Comparison of ENCODE assay signal across 10 cellular contexts in the genomic region with DNA sequence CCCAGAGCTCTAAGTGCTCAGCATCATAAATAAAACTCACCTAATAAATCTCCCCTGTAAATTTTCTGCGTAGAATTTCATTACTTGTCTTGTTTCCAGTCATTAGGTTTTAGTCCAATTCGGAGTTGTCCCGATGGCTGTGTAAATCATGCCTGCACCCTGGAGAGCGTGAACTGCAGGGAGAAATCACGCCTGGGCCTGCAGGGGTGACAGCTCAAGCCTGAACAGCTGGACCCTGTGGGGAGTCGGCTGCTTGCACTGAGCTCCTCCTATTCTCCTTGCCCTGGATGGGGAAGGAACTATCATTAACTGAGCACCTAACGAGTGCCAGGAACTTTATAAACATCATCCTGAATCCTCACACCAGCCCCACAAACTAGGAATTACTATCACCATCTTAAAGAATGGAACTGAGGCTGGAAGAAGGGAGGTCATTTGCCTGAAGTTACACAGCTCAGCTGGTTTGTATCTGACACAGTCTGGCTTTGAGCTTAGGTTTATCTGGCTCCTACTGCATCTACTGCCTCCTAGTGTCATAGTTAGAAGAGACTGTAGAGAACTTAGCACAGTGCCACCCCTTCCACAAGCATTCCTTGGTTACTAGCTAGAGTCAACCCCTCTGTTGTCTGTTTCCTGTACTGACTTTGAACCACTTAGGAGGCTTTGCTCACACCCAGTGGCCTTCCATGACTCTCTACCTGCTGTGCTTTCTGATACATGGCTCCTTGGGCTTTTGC. TPM values are rescaled to one million over a fixed set of nuclear protein-coding genes. Genes with fewer than 3 reads are reported as not detected.
DNase-seq lines count a peak whose midpoint lies in the region; ATAC-seq and TF ChIP-seq lines count a peak whose summit lies in the region.
"Had no signal": no experiment of that assay in that cellular context is flagged by ENCODE, and none has a peak within 500 bp of the region (broad histone marks: within the 10 kb centered on the region; RNA-seq: fewer than 3 reads in every experiment).

No MANE protein-coding gene starts in this region.

- BruUV-seq in A673 (replicated peaks; lab: Mats Ljungman, UMichigan) (no TSS peak), OCI-LY7 (replicated peaks; lab: Mats Ljungman, UMichigan) (no TSS peak), Caco-2 (replicated peaks; lab: Mats Ljungman, UMichigan) (no TSS peak)

- no peaks in the 10 kb centered on the region for H3K9me3 ChIP-seq in A673 (ENCODE audit: low read depth, low read length, poor library complexity, severe bottlenecking)
- no peaks in the 10 kb centered on the region for H3K9me3 ChIP-seq in OCI-LY7 (ENCODE audit: low read length)
- H3K9me3 ChIP-seq in Caco-2, result no peaks in the 10 kb centered on the region
- H3K9me3 ChIP-seq in right atrium auricular region, result no peaks in the 10 kb centered on the region

- DNase-seq in A673 (ENCODE audit: low spot score), result peak; percentile 87
- peak; percentile 73 for DNase-seq in GM13976 (ENCODE audit: low spot score)
- peak; percentile 28 for DNase-seq in OCI-LY7 (ENCODE audit: low spot score)
- peak; percentile 25 for DNase-seq in fibroblast of peridontal ligament (ENCODE audit: extremely low read depth)
- DNase-seq in Caco-2, result no peak
- no peak for DNase-seq in SKM-1 treated with dmso at 0.1 percent for 144 hours (lab: John Stamatoyannopoulos, UW; ENCODE audit: unreplicated experiment)
- no peak for DNase-seq in right atrium auricular region (ENCODE audit: low spot score)
- DNase-seq: stimulated activated naive CD4-positive, alpha-beta T cell treated with Interleukin-2 at 50 U/mL for 16 hours had no signal

- peak overlapping the region; percentile 75 for H3K27ac ChIP-seq in A673 (ENCODE audit: low read depth, low read length, poor library complexity, severe bottlenecking)
- H3K27ac ChIP-seq in OCI-LY7 (ENCODE audit: low read depth, low read length, poor library complexity, severe bottlenecking), result no peak overlapping the region
- H3K27ac ChIP-seq in right atrium auricular region, result no peak overlapping the region

- in situ Hi-C loops in GM13976 (cut with MboI; ENCODE audit: low sequenced_read_pairs, unreplicated experiment), result no loop called here

- H3K36me3 ChIP-seq in A673 (ENCODE audit: insufficient read depth, low read length, poor library complexity, severe bottlenecking) (no peaks in the 10 kb centered on the region), OCI-LY7 (ENCODE audit: insufficient read depth, low read length) (no peaks in the 10 kb centered on the region), Caco-2 (ENCODE audit: control insufficient read depth, insufficient read depth, low read length) (no peaks in the 10 kb centered on the region), right atrium auricular region (no peaks in the 10 kb centered on the region)

- H3K4me1 ChIP-seq in A673 (ENCODE audit: insufficient read depth, low read length, poor library complexity, severe bottlenecking) (peaks cover 100% of the 10 kb centered on the region), OCI-LY7 (ENCODE audit: insufficient read depth, low read length, poor library complexity, severe bottlenecking) (peaks cover 3% of the 10 kb centered on the region), Caco-2 (no peaks in the 10 kb centered on the region), right atrium auricular region (no peaks in the 10 kb centered on the region)

- POLR2A ChIA-PET in A673 (lab: Charles Lee; ENCODE audit: low non-redundant PET) (interaction anchor here (0.5 to 0.6 kb wide), 2 partner anchors 264 to 801 kb away, joined by 3 to 4 read pairs; a partner anchor contains a TSS), OCI-LY7 (lab: Charles Lee) (no interaction called here), Caco-2 (lab: Charles Lee) (no interaction called here)

- H3K27me3 Mint-ChIP-seq in Caco-2 (ENCODE audit: insufficient read depth, unreplicated experiment), result peaks cover 30% of the 10 kb centered on the region

- H3K79me2 ChIP-seq in OCI-LY7 (ENCODE audit: insufficient read depth, low read depth, low read length), result no peaks in the 10 kb centered on the region

- H3K9me3 Mint-ChIP-seq in Caco-2 (ENCODE audit: unreplicated experiment), result no peaks in the 10 kb centered on the region

- H3K27ac Mint-ChIP-seq in Caco-2 (ENCODE audit: unreplicated experiment), result no peak overlapping the region
- H3K27ac Mint-ChIP-seq: immature natural killer cell had no signal

- intact Hi-C loops in A673 (cut with micrococcal nuclease; ENCODE audit: unreplicated experiment), result no loop called here
- intact Hi-C loops in OCI-LY7 (cut with micrococcal nuclease; ENCODE audit: unreplicated experiment), result no loop called here
- intact Hi-C loops in Caco-2 (cut with micrococcal nuclease; ENCODE audit: unreplicated experiment), result no loop called here

- no peaks in the 10 kb centered on the region for H4K20me1 ChIP-seq in OCI-LY7 (ENCODE audit: insufficient read depth, low read length)

- TF ChIP-seq CTCF in A673 (conservative IDR thresholded peaks at IDR 0.05; ENCODE audit: low read depth, low read length) (peak; percentile 74), GM13976 (IDR thresholded peaks at IDR 0.05; ENCODE audit: borderline replicate concordance, control extremely low read depth, extremely low read depth, insufficient read depth, missing control alignments) (peak; percentile 44), OCI-LY7 (conservative IDR thresholded peaks at IDR 0.05; ENCODE audit: low read length) (peak; percentile 68), Caco-2 (IDR thresholded peaks at IDR 0.05; ENCODE audit: insufficient read depth in 1 of 2, low read depth in 1 of 2, low read length in 1 of 2, severe bottlenecking in 1 of 2, unreplicated experiment in 1 of 2) (peak in 1 of 2 experiments; percentile 31), right atrium auricular region (IDR thresholded peaks at IDR 0.05) (no peak)

- CTCF ChIA-PET in A673 (lab: Charles Lee) (interaction anchor here (0.6 to 2.5 kb wide), 19 partner anchors 9 to 718 kb away, joined by 3 to 20 read pairs (median 3); a partner anchor contains a TSS), OCI-LY7 (lab: Charles Lee; ENCODE audit: unreplicated experiment) (interaction anchor here (0.6 to 0.9 kb wide), 2 partner anchors 18 to 737 kb away, joined by 3 read pairs; no protein-coding TSS in a partner anchor), Caco-2 (lab: Charles Lee) (interaction anchor here (0.6 to 1.2 kb wide), 5 partner anchors 9 to 669 kb away, joined by 3 to 4 read pairs (median 3); no protein-coding TSS in a partner anchor)

- no peaks in the 10 kb centered on the region for H3K36me3 Mint-ChIP-seq in Caco-2 (ENCODE audit: insufficient read depth, unreplicated experiment)
- H3K36me3 Mint-ChIP-seq: immature natural killer cell had no signal

- H3K27me3 ChIP-seq in A673 (replicated peaks; ENCODE audit: insufficient read depth, low read depth, low read length, poor library complexity), result no peaks in the 10 kb centered on the region
- no peaks in the 10 kb centered on the region for H3K27me3 ChIP-seq in Caco-2 (replicated peaks; ENCODE audit: control insufficient read depth, insufficient read depth, low read length)
- H3K27me3 ChIP-seq in right atrium auricular region, result peaks cover 0 to 5% of the 10 kb centered on the region in 2 donors

- no peak overlapping the region for H3K4me3 Mint-ChIP-seq in Caco-2 (ENCODE audit: unreplicated experiment)
- H3K4me3 Mint-ChIP-seq: immature natural killer cell had no signal

- H3K9me2 ChIP-seq in OCI-LY7 (ENCODE audit: insufficient read depth, low read length), result no peaks in the 10 kb centered on the region

- H3K4me3 ChIP-seq in A673 (ENCODE audit: low read depth, low read length, poor library complexity, severe bottlenecking) (no peak overlapping the region), OCI-LY7 (ENCODE audit: low read depth, low read length, poor library complexity, severe bottlenecking) (no peak overlapping the region), Caco-2 (ENCODE audit: low read depth, low read length) (no peak overlapping the region), right atrium auricular region (no peak overlapping the region)

- no peak overlapping the region for H2AFZ ChIP-seq in OCI-LY7 (ENCODE audit: low read length)

- ATAC-seq in GM18909 (IDR thresholded peaks at IDR 0.05; ENCODE audit: poor library complexity, unreplicated experiment), result no peak

- peaks cover 8% of the 10 kb centered on the region for H3K4me1 Mint-ChIP-seq in Caco-2 (ENCODE audit: low read depth, unreplicated experiment)
- H3K4me1 Mint-ChIP-seq: immature natural killer cell had no signal

- H3K4me2 ChIP-seq in OCI-LY7 (ENCODE audit: low read length), result no peak overlapping the region

RNA-seq across cellular contexts. Expression of a gene that starts 25.1 kb away (rescaled TPM):
- total RNA-seq in A673 (2021) (83.3 and 92.9 TPM in 2 replicates), OCI-LY7 (2022) (not detected in 2 replicates), Caco-2 (2022) (not detected in 2 replicates), right atrium auricular region (not detected)
- 0.08 and 0.13 TPM in 2 replicates for total RNA-seq in OCI-LY7 (2014; rRNA removed; shearing (Covaris generic))

RNA-seq across cellular contexts. Expression of a gene that starts 59.2 kb away (rescaled TPM):
- total RNA-seq in A673 (2021) (109 and 113 TPM in 2 replicates), OCI-LY7 (2022) (40.1 and 42.1 TPM in 2 replicates), Caco-2 (2022) (29.1 and 33.2 TPM in 2 replicates), right atrium auricular region (10 to 100 TPM; 29.2 to 53.7 TPM)
- total RNA-seq in OCI-LY7 (2014; rRNA removed; shearing (Covaris generic)), result 43.8 and 61.1 TPM in 2 replicates

Comparison
In these comparisons a context has a peak if more than half of its experiments do, and no peak if none do; other contexts are left out.
1. DNase-seq: peak in A673 (single experiment), GM13976 (single experiment), OCI-LY7 (single experiment) and fibroblast of peridontal ligament (single experiment); none in Caco-2 (0 of 2), SKM-1 treated with dmso at 0.1 percent for 144 hours (single experiment) and right atrium auricular region (single experiment).
2. CTCF ChIP-seq: peak in A673 (single experiment), GM13976 (single experiment) and OCI-LY7 (single experiment); none in right atrium auricular region (0 of 2).
3. RNA of a gene that starts 25.1 kb away (total RNA-seq): 83.3 to 92.9 TPM in A673; 0.08 to 0.13 TPM in OCI-LY7, not detected in Caco-2 and not detected in right atrium auricular region; every median in the first group is over 10 times any median in the second.